In the genomic region with DNA sequence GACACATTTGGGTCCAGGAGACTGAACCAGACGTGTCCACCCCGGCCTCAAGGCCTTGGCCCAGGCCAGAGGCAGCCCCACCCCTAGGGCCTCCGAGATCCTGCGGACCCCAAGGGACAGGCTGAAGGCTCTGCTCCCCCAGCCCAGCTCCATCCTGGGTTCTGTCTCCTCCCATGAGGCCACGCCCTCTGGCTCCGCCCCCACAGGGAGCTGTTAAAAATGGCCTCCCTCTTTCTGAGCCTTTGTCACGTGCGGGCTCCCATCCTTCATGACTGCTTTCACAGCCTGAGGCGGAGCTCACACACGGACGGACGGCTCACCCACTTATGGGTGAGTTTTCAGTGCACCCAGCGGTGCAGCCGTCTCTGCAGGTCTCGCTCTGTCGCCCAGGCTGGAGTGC, we compare ENCODE assay signal across 2 cellular contexts.
TF ChIP-seq lines count a peak whose summit lies in the region.

No MANE protein-coding gene starts in this region.

TF ChIP-seq in HEK293, 187 proteins besides CTCF, POLR2A, EP300 and RAD21 (continued from another document):
- TF ChIP-seq, protein P1, sequence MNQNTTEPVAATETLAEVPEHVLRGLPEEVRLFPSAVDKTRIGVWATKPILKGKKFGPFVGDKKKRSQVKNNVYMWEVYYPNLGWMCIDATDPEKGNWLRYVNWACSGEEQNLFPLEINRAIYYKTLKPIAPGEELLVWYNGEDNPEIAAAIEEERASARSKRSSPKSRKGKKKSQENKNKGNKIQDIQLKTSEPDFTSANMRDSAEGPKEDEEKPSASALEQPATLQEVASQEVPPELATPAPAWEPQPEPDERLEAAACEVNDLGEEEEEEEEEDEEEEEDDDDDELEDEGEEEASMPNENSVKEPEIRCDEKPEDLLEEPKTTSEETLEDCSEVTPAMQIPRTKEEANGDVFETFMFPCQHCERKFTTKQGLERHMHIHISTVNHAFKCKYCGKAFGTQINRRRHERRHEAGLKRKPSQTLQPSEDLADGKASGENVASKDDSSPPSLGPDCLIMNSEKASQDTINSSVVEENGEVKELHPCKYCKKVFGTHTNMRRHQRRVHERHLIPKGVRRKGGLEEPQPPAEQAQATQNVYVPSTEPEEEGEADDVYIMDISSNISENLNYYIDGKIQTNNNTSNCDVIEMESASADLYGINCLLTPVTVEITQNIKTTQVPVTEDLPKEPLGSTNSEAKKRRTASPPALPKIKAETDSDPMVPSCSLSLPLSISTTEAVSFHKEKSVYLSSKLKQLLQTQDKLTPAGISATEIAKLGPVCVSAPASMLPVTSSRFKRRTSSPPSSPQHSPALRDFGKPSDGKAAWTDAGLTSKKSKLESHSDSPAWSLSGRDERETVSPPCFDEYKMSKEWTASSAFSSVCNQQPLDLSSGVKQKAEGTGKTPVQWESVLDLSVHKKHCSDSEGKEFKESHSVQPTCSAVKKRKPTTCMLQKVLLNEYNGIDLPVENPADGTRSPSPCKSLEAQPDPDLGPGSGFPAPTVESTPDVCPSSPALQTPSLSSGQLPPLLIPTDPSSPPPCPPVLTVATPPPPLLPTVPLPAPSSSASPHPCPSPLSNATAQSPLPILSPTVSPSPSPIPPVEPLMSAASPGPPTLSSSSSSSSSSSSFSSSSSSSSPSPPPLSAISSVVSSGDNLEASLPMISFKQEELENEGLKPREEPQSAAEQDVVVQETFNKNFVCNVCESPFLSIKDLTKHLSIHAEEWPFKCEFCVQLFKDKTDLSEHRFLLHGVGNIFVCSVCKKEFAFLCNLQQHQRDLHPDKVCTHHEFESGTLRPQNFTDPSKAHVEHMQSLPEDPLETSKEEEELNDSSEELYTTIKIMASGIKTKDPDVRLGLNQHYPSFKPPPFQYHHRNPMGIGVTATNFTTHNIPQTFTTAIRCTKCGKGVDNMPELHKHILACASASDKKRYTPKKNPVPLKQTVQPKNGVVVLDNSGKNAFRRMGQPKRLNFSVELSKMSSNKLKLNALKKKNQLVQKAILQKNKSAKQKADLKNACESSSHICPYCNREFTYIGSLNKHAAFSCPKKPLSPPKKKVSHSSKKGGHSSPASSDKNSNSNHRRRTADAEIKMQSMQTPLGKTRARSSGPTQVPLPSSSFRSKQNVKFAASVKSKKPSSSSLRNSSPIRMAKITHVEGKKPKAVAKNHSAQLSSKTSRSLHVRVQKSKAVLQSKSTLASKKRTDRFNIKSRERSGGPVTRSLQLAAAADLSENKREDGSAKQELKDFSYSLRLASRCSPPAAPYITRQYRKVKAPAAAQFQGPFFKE (tag by site-specific recombination; IDR thresholded peaks at IDR 0.05; ENCODE audit: borderline replicate concordance), result no peak
- TF ChIP-seq ZNF274 (IDR thresholded peaks at IDR 0.05; ENCODE audit: low read length) (no peak), ZNF274 (tag by site-specific recombination; IDR thresholded peaks at IDR 0.05; ENCODE audit: borderline replicate concordance) (no peak), KLF1 (tag by site-specific recombination; IDR thresholded peaks at IDR 0.05) (0 out of 2 replicates have a peak, but pooled peaks have one; percentile 9), KLF7 (tag by site-specific recombination; IDR thresholded peaks at IDR 0.05; ENCODE audit: borderline replicate concordance) (no peak), KLF9 (tag by site-specific recombination; IDR thresholded peaks at IDR 0.05; ENCODE audit: low read depth) (0 out of 2 replicates have a peak, but pooled peaks have one; percentile 26), MEIS1 (CRISPR knock-in tag; IDR thresholded peaks at IDR 0.05; ENCODE audit: borderline replicate concordance) (no peak), ZNF2 (tag by site-specific recombination; IDR thresholded peaks at IDR 0.05) (no peak), ZNF214 (tag by site-specific recombination; IDR thresholded peaks at IDR 0.05; ENCODE audit: borderline replicate concordance) (no peak), KLF10 (tag by site-specific recombination; IDR thresholded peaks at IDR 0.05) (no peak)
- TF ChIP-seq, protein P2, sequence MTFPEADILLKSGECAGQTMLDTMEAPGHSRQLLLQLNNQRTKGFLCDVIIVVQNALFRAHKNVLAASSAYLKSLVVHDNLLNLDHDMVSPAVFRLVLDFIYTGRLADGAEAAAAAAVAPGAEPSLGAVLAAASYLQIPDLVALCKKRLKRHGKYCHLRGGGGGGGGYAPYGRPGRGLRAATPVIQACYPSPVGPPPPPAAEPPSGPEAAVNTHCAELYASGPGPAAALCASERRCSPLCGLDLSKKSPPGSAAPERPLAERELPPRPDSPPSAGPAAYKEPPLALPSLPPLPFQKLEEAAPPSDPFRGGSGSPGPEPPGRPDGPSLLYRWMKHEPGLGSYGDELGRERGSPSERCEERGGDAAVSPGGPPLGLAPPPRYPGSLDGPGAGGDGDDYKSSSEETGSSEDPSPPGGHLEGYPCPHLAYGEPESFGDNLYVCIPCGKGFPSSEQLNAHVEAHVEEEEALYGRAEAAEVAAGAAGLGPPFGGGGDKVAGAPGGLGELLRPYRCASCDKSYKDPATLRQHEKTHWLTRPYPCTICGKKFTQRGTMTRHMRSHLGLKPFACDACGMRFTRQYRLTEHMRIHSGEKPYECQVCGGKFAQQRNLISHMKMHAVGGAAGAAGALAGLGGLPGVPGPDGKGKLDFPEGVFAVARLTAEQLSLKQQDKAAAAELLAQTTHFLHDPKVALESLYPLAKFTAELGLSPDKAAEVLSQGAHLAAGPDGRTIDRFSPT (tag by site-specific recombination; IDR thresholded peaks at IDR 0.05), result 0 out of 2 replicates have a peak, but pooled peaks have one; percentile 4
- TF ChIP-seq, protein P3, sequence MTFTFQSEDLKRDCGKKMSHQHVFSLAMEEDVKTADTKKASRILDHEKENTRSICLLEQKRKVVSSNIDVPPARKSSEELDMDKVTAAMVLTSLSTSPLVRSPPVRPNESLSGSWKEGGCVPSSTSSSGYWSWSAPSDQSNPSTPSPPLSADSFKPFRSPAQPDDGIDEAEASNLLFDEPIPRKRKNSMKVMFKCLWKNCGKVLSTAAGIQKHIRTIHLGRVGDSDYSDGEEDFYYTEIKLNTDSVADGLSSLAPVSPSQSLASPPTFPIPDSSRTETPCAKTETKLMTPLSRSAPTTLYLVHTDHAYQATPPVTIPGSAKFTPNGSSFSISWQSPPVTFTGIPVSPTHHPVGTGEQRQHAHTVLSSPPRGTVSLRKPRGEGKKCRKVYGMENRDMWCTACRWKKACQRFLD (tag by site-specific recombination; IDR thresholded peaks at IDR 0.05), result no peak

TF ChIP-seq in SK-N-SH treated with all-trans-retinoic acid at 6 μM for 48 hours, 23 proteins besides CTCF, POLR2A, EP300 and RAD21 (continued from another document):
- TF ChIP-seq, protein P4, sequence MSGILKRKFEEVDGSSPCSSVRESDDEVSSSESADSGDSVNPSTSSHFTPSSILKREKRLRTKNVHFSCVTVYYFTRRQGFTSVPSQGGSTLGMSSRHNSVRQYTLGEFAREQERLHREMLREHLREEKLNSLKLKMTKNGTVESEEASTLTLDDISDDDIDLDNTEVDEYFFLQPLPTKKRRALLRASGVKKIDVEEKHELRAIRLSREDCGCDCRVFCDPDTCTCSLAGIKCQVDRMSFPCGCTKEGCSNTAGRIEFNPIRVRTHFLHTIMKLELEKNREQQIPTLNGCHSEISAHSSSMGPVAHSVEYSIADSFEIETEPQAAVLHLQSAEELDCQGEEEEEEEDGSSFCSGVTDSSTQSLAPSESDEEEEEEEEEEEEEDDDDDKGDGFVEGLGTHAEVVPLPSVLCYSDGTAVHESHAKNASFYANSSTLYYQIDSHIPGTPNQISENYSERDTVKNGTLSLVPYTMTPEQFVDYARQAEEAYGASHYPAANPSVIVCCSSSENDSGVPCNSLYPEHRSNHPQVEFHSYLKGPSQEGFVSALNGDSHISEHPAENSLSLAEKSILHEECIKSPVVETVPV (CRISPR knock-in tag; IDR thresholded peaks at IDR 0.05), result no peak
- TF ChIP-seq SNAI2 (CRISPR knock-in tag; IDR thresholded peaks at IDR 0.05), result no peak
- TF ChIP-seq, protein P5, sequence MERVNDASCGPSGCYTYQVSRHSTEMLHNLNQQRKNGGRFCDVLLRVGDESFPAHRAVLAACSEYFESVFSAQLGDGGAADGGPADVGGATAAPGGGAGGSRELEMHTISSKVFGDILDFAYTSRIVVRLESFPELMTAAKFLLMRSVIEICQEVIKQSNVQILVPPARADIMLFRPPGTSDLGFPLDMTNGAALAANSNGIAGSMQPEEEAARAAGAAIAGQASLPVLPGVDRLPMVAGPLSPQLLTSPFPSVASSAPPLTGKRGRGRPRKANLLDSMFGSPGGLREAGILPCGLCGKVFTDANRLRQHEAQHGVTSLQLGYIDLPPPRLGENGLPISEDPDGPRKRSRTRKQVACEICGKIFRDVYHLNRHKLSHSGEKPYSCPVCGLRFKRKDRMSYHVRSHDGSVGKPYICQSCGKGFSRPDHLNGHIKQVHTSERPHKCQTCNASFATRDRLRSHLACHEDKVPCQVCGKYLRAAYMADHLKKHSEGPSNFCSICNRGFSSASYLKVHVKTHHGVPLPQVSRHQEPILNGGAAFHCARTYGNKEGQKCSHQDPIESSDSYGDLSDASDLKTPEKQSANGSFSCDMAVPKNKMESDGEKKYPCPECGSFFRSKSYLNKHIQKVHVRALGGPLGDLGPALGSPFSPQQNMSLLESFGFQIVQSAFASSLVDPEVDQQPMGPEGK (CRISPR knock-in tag; IDR thresholded peaks at IDR 0.05; ENCODE audit: borderline replicate concordance), result no peak
- TF ChIP-seq RARB (CRISPR knock-in tag; IDR thresholded peaks at IDR 0.05), result no peak
- no peak for TF ChIP-seq ZFP3 (CRISPR knock-in tag; IDR thresholded peaks at IDR 0.05)
- TF ChIP-seq ISL1 (CRISPR knock-in tag; IDR thresholded peaks at IDR 0.05), result no peak
- no peak for TF ChIP-seq BACH2 (CRISPR knock-in tag; IDR thresholded peaks at IDR 0.05; ENCODE audit: borderline replicate concordance)
- TF ChIP-seq ZNF70 (CRISPR knock-in tag; IDR thresholded peaks at IDR 0.05), result no peak
- TF ChIP-seq PPARA (CRISPR knock-in tag; IDR thresholded peaks at IDR 0.05; ENCODE audit: borderline replicate concordance), result no peak
- TF ChIP-seq ZC3H10 (CRISPR knock-in tag; IDR thresholded peaks at IDR 0.05), result no peak
- TF ChIP-seq ZNF565 (CRISPR knock-in tag; conservative IDR thresholded peaks at IDR 0.05; ENCODE audit: low read depth), result no peak
